ENCODE assay signal across 17 cellular contexts in the genomic region with DNA sequence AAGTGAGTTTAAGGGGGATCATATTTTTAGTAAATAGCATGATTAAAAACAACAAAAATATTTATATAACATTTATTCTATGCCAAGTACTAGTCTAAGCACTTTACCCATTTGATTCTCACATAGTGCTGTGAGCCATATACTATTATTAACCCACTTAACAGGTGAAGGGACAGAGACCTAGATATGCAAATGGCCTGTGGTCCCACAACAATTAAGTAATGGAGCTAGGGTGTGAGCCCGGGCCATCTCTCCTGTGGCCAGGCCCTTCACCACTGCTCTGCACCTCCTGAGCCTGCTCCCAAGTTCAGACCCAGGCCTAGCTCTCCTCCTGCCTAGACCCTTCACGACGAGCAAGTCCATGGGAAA. TPM values are rescaled to one million over a fixed set of nuclear protein-coding genes. Genes with fewer than 3 reads are reported as not detected.
A peak's percentile ranks its signal among the peaks of the same experiment; 100 is the strongest.
DNase-seq lines count a peak whose midpoint lies in the region; ATAC-seq, FAIRE-seq and TF ChIP-seq lines count a peak whose summit lies in the region.
"Had no signal": no experiment of that assay in that cellular context is flagged by ENCODE, and none has a peak within 500 bp of the region (broad histone marks: within the 10 kb centered on the region; RNA-seq: fewer than 3 reads in every experiment).

No MANE protein-coding gene starts in this region.

- DNase-seq in Right ventricle myocardium superior (peak; percentile 15), left ventricle myocardium inferior (no peak), astrocyte (ENCODE audit: low read depth) (no peak), mesenchymal stem cell (no peak)
- no peak for DNase-seq in activated T-helper 1 cell treated with anti-CD3 and anti-CD28 coated beads, Interleukin-12 subunit alpha, Interleukin-12 subunit beta, Interleukin-2, Interleukin-4 antibody, amounts not matched to agents 30 ng/mL and 10 ng/mL and 1 ng/mL, durations not matched to agents 14 hours and 24 hours and 36 hours (ENCODE audit: low spot score)
- DNase-seq in activated T-cell treated with anti-CD3 and anti-CD28 coated beads, Interleukin-2, amount 50 U/mL, for 48 hours: no peak
- DNase-seq in activated naive CD8-positive, alpha-beta T cell treated with anti-CD3 and anti-CD28 coated beads, Interleukin-2, amount 50 U/mL, for 24 hours: no peak
- DNase-seq: HFFc6, Kasumi-1, NCI-H187 treated with DMSO at 0.1 percent for 48 hours, NCI-H2171, NCI-H446 treated with DMSO at 0.1 percent for 48 hours, SIG-M5 had no signal

- ATAC-seq in Right ventricle myocardium superior (ENCODE audit: poor library complexity) (no peak), HG03280 (IDR thresholded peaks at IDR 0.05; ENCODE audit: unreplicated experiment) (no peak)
- ATAC-seq in activated naive CD8-positive, alpha-beta T cell treated with anti-CD3 and anti-CD28 coated beads, Interleukin-2, amount 50 U/mL, for 24 hours: no peak
- ATAC-seq: GM12878 had no signal

- H2BK12ac ChIP-seq in mesenchymal stem cell (ENCODE audit: low read length in 2 of 2): no peak overlapping the region

- no peak overlapping the region for H2BK120ac ChIP-seq in mesenchymal stem cell (ENCODE audit: low read depth, low read length)

- 66% methylated on average over 3 of the region's 3 CpGs for WGBS in mesenchymal stem cell

- no peak overlapping the region for H3K14ac ChIP-seq in mesenchymal stem cell (ENCODE audit: low read length in 2 of 2)

- H3K27ac Mint-ChIP-seq in astrocyte (ENCODE audit: unreplicated experiment): no peak overlapping the region
- no peak overlapping the region for H3K27ac Mint-ChIP-seq in activated T-helper 1 cell treated with anti-CD3 and anti-CD28 coated beads, Interleukin-12 subunit alpha, Interleukin-12 subunit beta, Interleukin-2, Interleukin-4 antibody, amounts not matched to agents 30 ng/mL and 10 ng/mL and 1 ng/mL, durations not matched to agents 14 hours and 24 hours and 36 hours
- H3K27ac Mint-ChIP-seq in activated naive CD8-positive, alpha-beta T cell treated with anti-CD3 and anti-CD28 coated beads, Interleukin-2, amount 50 U/mL, for 24 hours: no peak overlapping the region
- H3K27ac Mint-ChIP-seq: HFFc6 had no signal

- H3K4me2 ChIP-seq in astrocyte (ENCODE audit: low read length) (peak overlapping the region; percentile 41), mesenchymal stem cell (ENCODE audit: low read length, poor library complexity, severe bottlenecking) (peak overlapping the region; percentile 25)

- H2BK5ac ChIP-seq in mesenchymal stem cell (ENCODE audit: low read depth, low read length, poor library complexity, severe bottlenecking): no peak overlapping the region

- no peak overlapping the region for H2AFZ ChIP-seq in astrocyte (ENCODE audit: low read depth, low read length)
- no peak overlapping the region for H2AFZ ChIP-seq in mesenchymal stem cell (ENCODE audit: low read depth, low read length)
- H2AFZ ChIP-seq: GM23248 had no signal

- H3K23ac ChIP-seq in mesenchymal stem cell (ENCODE audit: low read length in 2 of 2): no peak overlapping the region

- no peak for FAIRE-seq in astrocyte (lab: Jason Lieb, UNC)
- FAIRE-seq: GM12878 had no signal

- no peaks in the 10 kb centered on the region for H4K20me1 ChIP-seq in astrocyte (ENCODE audit: insufficient read depth, low read length)

- H3K4me3 Mint-ChIP-seq in astrocyte (ENCODE audit: unreplicated experiment): no peak overlapping the region
- no peak overlapping the region for H3K4me3 Mint-ChIP-seq in activated T-helper 1 cell treated with anti-CD3 and anti-CD28 coated beads, Interleukin-12 subunit alpha, Interleukin-12 subunit beta, Interleukin-2, Interleukin-4 antibody, amounts not matched to agents 30 ng/mL and 10 ng/mL and 1 ng/mL, durations not matched to agents 14 hours and 24 hours and 36 hours
- no peak overlapping the region for H3K4me3 Mint-ChIP-seq in activated naive CD8-positive, alpha-beta T cell treated with anti-CD3 and anti-CD28 coated beads, Interleukin-2, amount 50 U/mL, for 24 hours
- H3K4me3 Mint-ChIP-seq: HFFc6 had no signal

- intact Hi-C loops in Right ventricle myocardium superior (cut with DNase I): no loop called here
- intact Hi-C loops in left ventricle myocardium inferior (cut with micrococcal nuclease): no loop called here
- intact Hi-C loops in activated T-helper 1 cell treated with anti-CD3 and anti-CD28 coated beads, Interleukin-12 subunit alpha, Interleukin-12 subunit beta, Interleukin-2, Interleukin-4 antibody, amounts not matched to agents 30 ng/mL and 10 ng/mL and 1 ng/mL, durations not matched to agents 14 hours and 24 hours and 36 hours (cut with micrococcal nuclease): no loop called here

- H3K4me3 ChIP-seq in left ventricle myocardium inferior: no peak overlapping the region
- H3K4me3 ChIP-seq in astrocyte (ENCODE audit: insufficient read depth, low read depth, low read length): no peak overlapping the region
- no peak overlapping the region for H3K4me3 ChIP-seq in mesenchymal stem cell (ENCODE audit: insufficient read depth in 1 of 2, low read depth in 1 of 2, low read length in 2 of 2)
- H3K4me3 ChIP-seq: GM12878, GM23248 had no signal

- H3K9me3 ChIP-seq in left ventricle myocardium inferior (replicated peaks): no peaks in the 10 kb centered on the region
- no peaks in the 10 kb centered on the region for H3K9me3 ChIP-seq in astrocyte (ENCODE audit: insufficient read depth, low read depth, low read length)
- H3K9me3 ChIP-seq in mesenchymal stem cell (ENCODE audit: control insufficient read depth, low read length): no peaks in the 10 kb centered on the region

- H3K27me3 ChIP-seq in left ventricle myocardium inferior (ENCODE audit: low read depth) (peaks cover 53% of the 10 kb centered on the region), astrocyte (ENCODE audit: insufficient read depth, low read length) (peaks cover 33% of the 10 kb centered on the region), mesenchymal stem cell (ENCODE audit: control insufficient read depth in 1 of 2, insufficient read depth in 1 of 2, low read length in 2 of 2) (peaks cover 5 to 44% of the 10 kb centered on the region in 2 experiments)

- H4K8ac ChIP-seq in mesenchymal stem cell (ENCODE audit: low read length): no peak overlapping the region

- H3K79me1 ChIP-seq in mesenchymal stem cell (replicated peaks; ENCODE audit: low read length, poor library complexity, severe bottlenecking): no peaks in the 10 kb centered on the region

- peaks cover 11% of the 10 kb centered on the region for H3K4me1 Mint-ChIP-seq in astrocyte (ENCODE audit: low read depth, unreplicated experiment)
- no peaks in the 10 kb centered on the region for H3K4me1 Mint-ChIP-seq in activated T-helper 1 cell treated with anti-CD3 and anti-CD28 coated beads, Interleukin-12 subunit alpha, Interleukin-12 subunit beta, Interleukin-2, Interleukin-4 antibody, amounts not matched to agents 30 ng/mL and 10 ng/mL and 1 ng/mL, durations not matched to agents 14 hours and 24 hours and 36 hours (ENCODE audit: low read depth)
- H3K4me1 Mint-ChIP-seq in activated naive CD8-positive, alpha-beta T cell treated with anti-CD3 and anti-CD28 coated beads, Interleukin-2, amount 50 U/mL, for 24 hours: no peaks in the 10 kb centered on the region

- H3K4ac ChIP-seq in mesenchymal stem cell (ENCODE audit: low read depth in 1 of 2, low read length in 2 of 2): no peak overlapping the region

- no peaks in the 10 kb centered on the region for H3K79me2 ChIP-seq in astrocyte (ENCODE audit: insufficient read depth, low read length)

- H4K91ac ChIP-seq in mesenchymal stem cell (ENCODE audit: low read length): no peak overlapping the region

- no peak overlapping the region for H3K18ac ChIP-seq in mesenchymal stem cell (ENCODE audit: low read depth in 1 of 2, low read length in 2 of 2)

- no peaks in the 10 kb centered on the region for H3K36me3 Mint-ChIP-seq in astrocyte (ENCODE audit: low read depth, unreplicated experiment)
- no peaks in the 10 kb centered on the region for H3K36me3 Mint-ChIP-seq in activated T-helper 1 cell treated with anti-CD3 and anti-CD28 coated beads, Interleukin-12 subunit alpha, Interleukin-12 subunit beta, Interleukin-2, Interleukin-4 antibody, amounts not matched to agents 30 ng/mL and 10 ng/mL and 1 ng/mL, durations not matched to agents 14 hours and 24 hours and 36 hours (ENCODE audit: low read depth)
- no peaks in the 10 kb centered on the region for H3K36me3 Mint-ChIP-seq in activated naive CD8-positive, alpha-beta T cell treated with anti-CD3 and anti-CD28 coated beads, Interleukin-2, amount 50 U/mL, for 24 hours (ENCODE audit: low read depth)

- H3K4me1 ChIP-seq in left ventricle myocardium inferior (no peaks in the 10 kb centered on the region), astrocyte (ENCODE audit: insufficient read depth, low read length) (peaks cover 8% of the 10 kb centered on the region), mesenchymal stem cell (ENCODE audit: control insufficient read depth, insufficient read depth, low read depth, low read length) (peaks cover 20% of the 10 kb centered on the region)

- no peak overlapping the region for H2BK15ac ChIP-seq in mesenchymal stem cell (ENCODE audit: low read depth, poor library complexity, severe bottlenecking)

- H3K9me3 Mint-ChIP-seq in astrocyte (ENCODE audit: unreplicated experiment): peaks cover 3% of the 10 kb centered on the region
- H3K9me3 Mint-ChIP-seq in activated T-helper 1 cell treated with anti-CD3 and anti-CD28 coated beads, Interleukin-12 subunit alpha, Interleukin-12 subunit beta, Interleukin-2, Interleukin-4 antibody, amounts not matched to agents 30 ng/mL and 10 ng/mL and 1 ng/mL, durations not matched to agents 14 hours and 24 hours and 36 hours: no peaks in the 10 kb centered on the region
- no peaks in the 10 kb centered on the region for H3K9me3 Mint-ChIP-seq in activated naive CD8-positive, alpha-beta T cell treated with anti-CD3 and anti-CD28 coated beads, Interleukin-2, amount 50 U/mL, for 24 hours
- H3K9me3 Mint-ChIP-seq: HFFc6 had no signal

- TF ChIP-seq CTCF in left ventricle myocardium inferior (IDR thresholded peaks at IDR 0.05; ENCODE audit: borderline replicate concordance) (no peak), astrocyte (IDR thresholded peaks at IDR 0.05; ENCODE audit: insufficient read depth, low read depth, low read length) (no peak)

- peaks cover 42% of the 10 kb centered on the region for H3K27me3 Mint-ChIP-seq in astrocyte (ENCODE audit: low read depth, unreplicated experiment)
- H3K27me3 Mint-ChIP-seq in activated T-helper 1 cell treated with anti-CD3 and anti-CD28 coated beads, Interleukin-12 subunit alpha, Interleukin-12 subunit beta, Interleukin-2, Interleukin-4 antibody, amounts not matched to agents 30 ng/mL and 10 ng/mL and 1 ng/mL, durations not matched to agents 14 hours and 24 hours and 36 hours (ENCODE audit: insufficient read depth): peaks cover 21% of the 10 kb centered on the region
- peaks cover 6% of the 10 kb centered on the region for H3K27me3 Mint-ChIP-seq in activated naive CD8-positive, alpha-beta T cell treated with anti-CD3 and anti-CD28 coated beads, Interleukin-2, amount 50 U/mL, for 24 hours

- H3K36me3 ChIP-seq in left ventricle myocardium inferior (no peaks in the 10 kb centered on the region), astrocyte (ENCODE audit: insufficient read depth, low read length) (no peaks in the 10 kb centered on the region), mesenchymal stem cell (ENCODE audit: control insufficient read depth in 1 of 2, insufficient read depth in 2 of 2, low read depth in 1 of 2, low read length in 2 of 2) (peaks cover 0 to 4% of the 10 kb centered on the region in 2 experiments)

- H3K27ac ChIP-seq in left ventricle myocardium inferior (replicated peaks) (no peak overlapping the region), astrocyte (ENCODE audit: low read depth, low read length) (no peak overlapping the region), mesenchymal stem cell (ENCODE audit: low read length, poor library complexity, severe bottlenecking) (no peak overlapping the region)
- H3K27ac ChIP-seq: C4-2B, GM23248 had no signal

- H2AK5ac ChIP-seq in mesenchymal stem cell (ENCODE audit: low read length, severe bottlenecking): no peak overlapping the region

- no peak overlapping the region for H3K9ac ChIP-seq in astrocyte (ENCODE audit: low read length)
- H3K9ac ChIP-seq in mesenchymal stem cell (ENCODE audit: low read length): no peak overlapping the region
- H3K9ac ChIP-seq: GM23248 had no signal

RNA-seq across cellular contexts. Expression of a gene that starts 0.5 kb away (rescaled TPM):
- total RNA-seq in Right ventricle myocardium superior (not detected), left ventricle myocardium inferior (not detected), astrocyte (not detected in 2 replicates)
- polyA plus RNA-seq in mesenchymal stem cell (2013, experiment 1 of 2): not detected
- 0.03 TPM for polyA plus RNA-seq in mesenchymal stem cell (2013, experiment 2 of 2)
- total RNA-seq in activated T-helper 1 cell treated with anti-CD3 and anti-CD28 coated beads, Interleukin-12 subunit alpha, Interleukin-12 subunit beta, Interleukin-2, Interleukin-4 antibody, amounts not matched to agents 30 ng/mL and 10 ng/mL and 1 ng/mL, durations not matched to agents 14 hours and 24 hours and 36 hours: not detected in 2 replicates
- total RNA-seq: GM12878, GM23248, HFFc6 had no signal
- polyA plus RNA-seq: GM23248 had no signal

RNA-seq across cellular contexts. Expression of a gene that starts 14.2 kb away (rescaled TPM):
- total RNA-seq in Right ventricle myocardium superior (not detected), left ventricle myocardium inferior (not detected), astrocyte (not detected in 2 replicates)
- polyA plus RNA-seq in mesenchymal stem cell (2013, experiment 1 of 2): not detected
- polyA plus RNA-seq in mesenchymal stem cell (2013, experiment 2 of 2): not detected
- total RNA-seq in activated T-helper 1 cell treated with anti-CD3 and anti-CD28 coated beads, Interleukin-12 subunit alpha, Interleukin-12 subunit beta, Interleukin-2, Interleukin-4 antibody, amounts not matched to agents 30 ng/mL and 10 ng/mL and 1 ng/mL, durations not matched to agents 14 hours and 24 hours and 36 hours: not detected in 2 replicates
- total RNA-seq: GM23248, HFFc6 had no signal
- polyA plus RNA-seq: GM23248 had no signal

RNA-seq across cellular contexts. Expression of a gene that starts 27.8 kb away (rescaled TPM):
- total RNA-seq in Right ventricle myocardium superior (20.7 TPM), left ventricle myocardium inferior (25.3 TPM), astrocyte (87.8 and 88.1 TPM in 2 replicates)
- 37.8 TPM for polyA plus RNA-seq in mesenchymal stem cell (2013, experiment 1 of 2)
- polyA plus RNA-seq in mesenchymal stem cell (2013, experiment 2 of 2): 38.6 TPM
- 13.2 and 13.9 TPM in 2 replicates for total RNA-seq in activated T-helper 1 cell treated with anti-CD3 and anti-CD28 coated beads, Interleukin-12 subunit alpha, Interleukin-12 subunit beta, Interleukin-2, Interleukin-4 antibody, amounts not matched to agents 30 ng/mL and 10 ng/mL and 1 ng/mL, durations not matched to agents 14 hours and 24 hours and 36 hours
